In genomic region chr1:197285526-197286217, GRCh38 we compare ENCODE assay signal across 19 cellular contexts. TPM values are rescaled to one million over a fixed set of nuclear protein-coding genes. Genes with fewer than 3 reads are reported as not detected.
"Had no signal": no experiment of that assay in that cellular context is flagged by ENCODE, and none has a peak within 500 bp of the region (broad histone marks: within the 10 kb centered on the region; RNA-seq: fewer than 3 reads in every experiment).

No MANE protein-coding gene starts in this region.

- DNase-seq: activated T-cell treated with anti-CD3 and anti-CD28 coated beads for 4 hours; esophagus squamous epithelium; foreskin fibroblast; head of caudate nucleus; mesenchymal stem cell; nucleus accumbens; right lobe of liver; spleen; stimulated activated CD4-positive, alpha-beta T cell treated with anti-CD3 and anti-CD28 coated beads, Interleukin-1b, Interleukin-23, amount 100 ng/mL, for 48 hours; SW 1271; transverse colon had no signal

- H3K4me1 ChIP-seq: esophagus squamous epithelium, right lobe of liver, spleen, transverse colon had no signal

- H3K36me3 Mint-ChIP-seq: activated naive CD4-positive, alpha-beta T cell treated with anti-CD3 and anti-CD28 coated beads, Interleukin-2, amount 50 U/mL, for 72 hours; natural killer cell treated with Interleukin-12 subunit alpha and Interleukin-12 subunit beta and Interleukin-15 and Interleukin-18, amount 100 ng/mL, for 72 hours; stimulated activated memory B cell treated with anti-CD40 and anti-IgM and Interleukin-4, amounts not matched to agents 10 μg/mL and 1 μg/mL and 100 μg/mL, for 72 hours had no signal

- H3K4me3 ChIP-seq: esophagus squamous epithelium, right lobe of liver, spleen, transverse colon had no signal

- H3K27ac Mint-ChIP-seq: activated naive CD4-positive, alpha-beta T cell treated with anti-CD3 and anti-CD28 coated beads, Interleukin-2, amount 50 U/mL, for 72 hours; activated T-helper 2 cell treated with anti-CD3 and anti-CD28 coated beads, Interferon-gamma antibody, Interleukin-2, Interleukin-4, amounts not matched to agents 10 μg/mL and 5 μg/mL and 100 μg/mL, durations not matched to agents 14 hours and 24 hours and 36 hours; natural killer cell treated with Interleukin-12 subunit alpha and Interleukin-12 subunit beta and Interleukin-15 and Interleukin-18, amount 100 ng/mL, for 72 hours; progenitor cell of endocrine pancreas; stimulated activated memory B cell treated with anti-CD40 and anti-IgM and Interleukin-4, amounts not matched to agents 10 μg/mL and 1 μg/mL and 100 μg/mL, for 72 hours had no signal

- H3K9me3 ChIP-seq: esophagus squamous epithelium, right lobe of liver, spleen, transverse colon had no signal

- H3K36me3 ChIP-seq: esophagus squamous epithelium, right lobe of liver, spleen, transverse colon had no signal

- H3K27ac ChIP-seq: esophagus squamous epithelium, right lobe of liver, spleen, transverse colon had no signal

- H3K27me3 ChIP-seq: esophagus squamous epithelium, right lobe of liver, spleen, transverse colon had no signal

- H3K27me3 Mint-ChIP-seq: progenitor cell of endocrine pancreas had no signal

- H3K9me3 Mint-ChIP-seq: activated naive CD4-positive, alpha-beta T cell treated with anti-CD3 and anti-CD28 coated beads, Interleukin-2, amount 50 U/mL, for 72 hours; activated T-helper 2 cell treated with anti-CD3 and anti-CD28 coated beads, Interferon-gamma antibody, Interleukin-2, Interleukin-4, amounts not matched to agents 10 μg/mL and 5 μg/mL and 100 μg/mL, durations not matched to agents 14 hours and 24 hours and 36 hours; natural killer cell treated with Interleukin-12 subunit alpha and Interleukin-12 subunit beta and Interleukin-15 and Interleukin-18, amount 100 ng/mL, for 72 hours; stimulated activated memory B cell treated with anti-CD40 and anti-IgM and Interleukin-4, amounts not matched to agents 10 μg/mL and 1 μg/mL and 100 μg/mL, for 72 hours had no signal

- H3K4me3 Mint-ChIP-seq: natural killer cell treated with Interleukin-12 subunit alpha and Interleukin-12 subunit beta and Interleukin-15 and Interleukin-18, amount 100 ng/mL, for 72 hours; stimulated activated memory B cell treated with anti-CD40 and anti-IgM and Interleukin-4, amounts not matched to agents 10 μg/mL and 1 μg/mL and 100 μg/mL, for 72 hours had no signal

- ATAC-seq: left lobe of liver; natural killer cell treated with Interleukin-12 subunit alpha and Interleukin-12 subunit beta and Interleukin-15 and Interleukin-18, amount 100 ng/mL, for 72 hours; right lobe of liver; stimulated activated memory B cell treated with anti-CD40 and anti-IgM and Interleukin-4, amounts not matched to agents 10 μg/mL and 1 μg/mL and 100 μg/mL, for 72 hours had no signal

RNA-seq across cellular contexts. Expression of gene CRB1, which starts 17.6 kb away (rescaled TPM):
- total RNA-seq: activated CD8-positive, alpha-beta memory T cell treated with anti-CD3 and anti-CD28 coated beads for 36 hours; activated T-helper 2 cell treated with anti-CD3 and anti-CD28 coated beads, Interferon-gamma antibody, Interleukin-2, Interleukin-4, amounts not matched to agents 10 μg/mL and 5 μg/mL and 100 μg/mL, durations not matched to agents 14 hours and 24 hours and 36 hours; chondrocyte; left lobe of liver; progenitor cell of endocrine pancreas had no signal
